ENCODE assay signal across 8 cellular contexts in genomic region chr10:79826496-79827215, GRCh38. TPM values are rescaled to one million over a fixed set of nuclear protein-coding genes. Genes with fewer than 3 reads are reported as not detected.
A peak's percentile ranks its signal among the peaks of the same experiment; 100 is the strongest.
DNase-seq lines count a peak whose midpoint lies in the region; ATAC-seq and TF ChIP-seq lines count a peak whose summit lies in the region.
"Not testable (repeated sequence)": the region's sequence is repeated elsewhere in the genome, so short reads cannot be mapped to it uniquely, and the experiment has no call there.

Gene NUTM2E (plus strand): TSS chr10:79826739. CDS start chr10:79841741, 15,002 bp downstream.

- H3K4me1 Mint-ChIP-seq in activated CD4-positive, alpha-beta T cell treated with anti-CD3 and anti-CD28 coated beads, Interleukin-2, amount 10 ng/mL, durations not matched to agents 24 days and 14 days, result peaks cover 22% of the 10 kb centered on the region

- H3K27ac ChIP-seq in cingulate gyrus (ENCODE audit: low read depth, low read length), result peak within 1 kb of the TSS; percentile 60

- peak within 1 kb of the TSS; percentile 96 for H3K4me3 Mint-ChIP-seq in activated CD4-positive, alpha-beta T cell treated with anti-CD3 and anti-CD28 coated beads, Interleukin-2, amount 10 ng/mL, durations not matched to agents 24 days and 14 days

- peak within 1 kb of the TSS; percentile 97 for H3K27ac Mint-ChIP-seq in activated CD4-positive, alpha-beta T cell treated with anti-CD3 and anti-CD28 coated beads, Interleukin-2, amount 10 ng/mL, durations not matched to agents 24 days and 14 days

- not testable (repeated sequence) for H3K27me3 Mint-ChIP-seq in activated CD4-positive, alpha-beta T cell treated with anti-CD3 and anti-CD28 coated beads, Interleukin-2, amount 10 ng/mL, durations not matched to agents 24 days and 14 days

- DNase-seq in AG08396 (ENCODE audit: low spot score) (peak; percentile 67), NCI-H345 (lab: John Stamatoyannopoulos, UW) (peak; percentile 83), kidney tubule cell (ENCODE audit: low spot score) (peak; percentile 78)
- DNase-seq in activated CD4-positive, alpha-beta T cell treated with anti-CD3 and anti-CD28 coated beads, Interleukin-2, amount 10 ng/mL, durations not matched to agents 24 days and 14 days, result peak; percentile 92
- DNase-seq in stimulated activated CD4-positive, alpha-beta T cell treated with anti-CD3 and anti-CD28 coated beads, Interleukin-12 subunit alpha, Interleukin-12 subunit beta, amount 100 ng/mL, for 4 hours, result peak; percentile 63

- intact Hi-C loops in activated CD4-positive, alpha-beta T cell treated with anti-CD3 and anti-CD28 coated beads, Interleukin-2, amount 10 ng/mL, durations not matched to agents 24 days and 14 days (cut with micrococcal nuclease), result not testable (repeated sequence)

- H3K9me3 Mint-ChIP-seq in activated CD4-positive, alpha-beta T cell treated with anti-CD3 and anti-CD28 coated beads, Interleukin-2, amount 10 ng/mL, durations not matched to agents 24 days and 14 days, result not testable (repeated sequence)

- H3K36me3 Mint-ChIP-seq in activated CD4-positive, alpha-beta T cell treated with anti-CD3 and anti-CD28 coated beads, Interleukin-2, amount 10 ng/mL, durations not matched to agents 24 days and 14 days (ENCODE audit: low read depth), result not testable (repeated sequence)

- ATAC-seq in HG03135 (IDR thresholded peaks at IDR 0.05; ENCODE audit: unreplicated experiment), result peak; percentile 91

- in situ Hi-C loops in GM18951 (cut with MboI; ENCODE audit: low sequenced_read_pairs, unreplicated experiment), result not testable (repeated sequence)

- peak; percentile 32 for TF ChIP-seq POLR2A in GM18951 (IDR thresholded peaks at IDR 0.05; ENCODE audit: extremely low read depth, insufficient read depth, insufficient read length)

RNA-seq across cellular contexts. Expression of gene NUTM2E, which starts in this region (rescaled TPM):
- total RNA-seq in activated CD4-positive, alpha-beta T cell treated with anti-CD3 and anti-CD28 coated beads, Interleukin-2, amount 10 ng/mL, durations not matched to agents 24 days and 14 days, result 0.19 TPM in 1 of 2 replicates, not detected in the other

Comparison
In these comparisons a context has a peak if more than half of its experiments do, and no peak if none do; other contexts are left out.
1. Peak in every context shown above with its lines: DNase-seq, ATAC-seq and H3K27ac ChIP-seq.
2. Peak in DNase-seq in activated CD4-positive, alpha-beta T cell treated with anti-CD3 and anti-CD28 coated beads, Interleukin-2, amount 10 ng/mL, durations not matched to agents 24 days and 14 days; RNA of the gene not detected or under 1 TPM.